ENCODE assay signal across 12 cellular contexts in the genomic region with DNA sequence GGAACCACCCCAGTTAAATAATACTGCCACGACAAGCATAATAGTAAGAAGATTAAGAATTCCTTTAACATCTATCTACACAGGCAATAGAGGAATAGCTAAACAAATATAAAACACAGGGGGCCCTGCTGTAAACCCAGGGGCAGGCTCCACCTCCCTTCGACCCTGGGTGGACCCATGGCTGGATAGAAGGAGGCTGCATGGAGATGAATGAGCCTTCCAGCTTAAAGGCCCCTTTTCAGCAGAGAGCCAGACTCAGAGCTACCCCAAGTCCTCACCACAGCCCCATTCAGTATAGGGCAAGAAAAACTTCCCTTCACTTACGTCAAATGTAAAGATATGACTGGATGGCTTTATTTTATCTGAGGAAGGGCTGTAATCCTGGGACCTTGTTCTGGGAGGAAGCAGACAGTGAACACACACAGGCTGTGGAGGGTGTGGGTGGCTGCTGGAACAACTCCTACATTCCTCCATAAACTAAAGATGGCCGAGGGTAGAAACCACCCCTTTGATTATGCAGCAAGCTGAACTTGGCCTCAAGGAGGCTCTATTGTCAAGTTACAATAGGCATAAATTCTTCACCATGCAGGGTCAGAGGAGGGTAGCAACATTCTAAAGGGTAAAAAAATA. TPM values are rescaled to one million over a fixed set of nuclear protein-coding genes. Genes with fewer than 3 reads are reported as not detected.
DNase-seq lines count a peak whose midpoint lies in the region; ATAC-seq and TF ChIP-seq lines count a peak whose summit lies in the region.
"Had no signal": no experiment of that assay in that cellular context is flagged by ENCODE, and none has a peak within 500 bp of the region (broad histone marks: within the 10 kb centered on the region; RNA-seq: fewer than 3 reads in every experiment).

No MANE protein-coding gene starts in this region.

- H3K9me3 ChIP-seq in iPS-15b (ENCODE audit: control insufficient read depth, insufficient read depth, low read length), result no peaks in the 10 kb centered on the region

- peak overlapping the region; percentile 12 for H3K9ac ChIP-seq in iPS-15b (ENCODE audit: low read depth, low read length)

- intact Hi-C loops in sciatic nerve (cut with DNase I), result no loop called here

- peak; percentile 46 for TF ChIP-seq CTCF in brain microvascular endothelial cell (IDR thresholded peaks at IDR 0.05; ENCODE audit: low read depth, low read length, missing control alignments)

- H3K36me3 ChIP-seq in H7 (replicated peaks; ENCODE audit: control insufficient read depth, insufficient read depth, low read length), result no peaks in the 10 kb centered on the region
- peaks cover 2% of the 10 kb centered on the region for H3K36me3 ChIP-seq in brain microvascular endothelial cell (replicated peaks)
- H3K36me3 ChIP-seq in iPS-15b (ENCODE audit: control insufficient read depth, insufficient read depth, low read length), result no peaks in the 10 kb centered on the region

- H3K27ac ChIP-seq in brain microvascular endothelial cell, result peak overlapping the region; percentile 77

- H3K27me3 ChIP-seq in H7 (ENCODE audit: control insufficient read depth, insufficient read depth, low read length) (no peaks in the 10 kb centered on the region), brain microvascular endothelial cell (replicated peaks) (no peaks in the 10 kb centered on the region), iPS-15b (ENCODE audit: control insufficient read depth, insufficient read depth, low read length) (no peaks in the 10 kb centered on the region)

- in situ Hi-C loops in brain microvascular endothelial cell (cut with HindIII; ENCODE audit: low pct_ligation_motif_present, low sequenced_read_pairs), result no loop called here

- no peak overlapping the region for H3K4me3 ChIP-seq in H7 (ENCODE audit: insufficient read depth, low read depth, low read length)
- H3K4me3 ChIP-seq in brain microvascular endothelial cell (ENCODE audit: low read depth, low read length), result no peak overlapping the region
- no peak overlapping the region for H3K4me3 ChIP-seq in iPS-15b (ENCODE audit: low read depth, low read length)

- peak; percentile 70 for ATAC-seq in sciatic nerve
- no peak for ATAC-seq in GM18867 (IDR thresholded peaks at IDR 0.05; ENCODE audit: unreplicated experiment)

- H3K4me1 ChIP-seq in iPS-15b (ENCODE audit: control insufficient read depth, insufficient read depth, low read length), result peaks cover 37% of the 10 kb centered on the region

- DNase-seq in H7 (peak; percentile 47), brain microvascular endothelial cell (peak; percentile 82), sciatic nerve (ENCODE audit: low spot score) (no peak), MV-4-11 (lab: John Stamatoyannopoulos, UW) (no peak), SK-N-DZ (ENCODE audit: low spot score) (no peak), NCI-H187 (lab: John Stamatoyannopoulos, UW) (no peak)
- DNase-seq: DMS53, NCI-H146, T1000 had no signal

RNA-seq across cellular contexts. Expression of a gene that starts 30.5 kb away (rescaled TPM):
- 13.6 and 23.1 TPM in 2 replicates for total RNA-seq in H7 (2014; rRNA removed; shearing (Covaris generic))
- 38.6 TPM for total RNA-seq in sciatic nerve
- 7.1 and 9.0 TPM in 2 replicates for polyA plus RNA-seq in SK-N-DZ (2014; cell fraction: cytosol; rRNA removed)
- 2.6 and 2.9 TPM in 2 replicates for polyA plus RNA-seq in SK-N-DZ (2014; cell fraction: nucleus; rRNA removed)
- total RNA-seq: activated naive CD4-positive, alpha-beta T cell treated with anti-CD3 and anti-CD28 coated beads, Interleukin-2, amount 50 U/mL, for 72 hours had no signal

Comparison
In these comparisons a context has a peak if more than half of its experiments do, and no peak if none do; other contexts are left out.
1. DNase-seq: peak in H7 (single experiment) and brain microvascular endothelial cell (single experiment); none in sciatic nerve (single experiment), MV-4-11 (single experiment), SK-N-DZ (single experiment) and NCI-H187 (0 of 2).